Comparison of ENCODE assay signal across 22 cellular contexts in genomic region chr6:484729-485111, GRCh38.
A peak's percentile ranks its signal among the peaks of the same experiment; 100 is the strongest.
DNase-seq lines count a peak whose midpoint lies in the region; ATAC-seq, FAIRE-seq and TF ChIP-seq lines count a peak whose summit lies in the region.
"Had no signal": no experiment of that assay in that cellular context is flagged by ENCODE, and none has a peak within 500 bp of the region (broad histone marks: within the 10 kb centered on the region; RNA-seq: fewer than 3 reads in every experiment).

No MANE protein-coding gene starts in this region.

- peak overlapping the region; percentile 93 for H3K27ac Mint-ChIP-seq in activated CD8-positive, alpha-beta T cell treated with anti-CD3 and anti-CD28 coated beads for 36 hours
- H3K27ac Mint-ChIP-seq in activated CD8-positive, alpha-beta T cell treated with anti-CD3 and anti-CD28 coated beads, Interleukin-2, amount 10 ng/mL, durations not matched to agents 7 days and 5 days = no peak overlapping the region
- H3K27ac Mint-ChIP-seq in T-helper 2 cell treated with Interferon-gamma antibody and Interleukin-4, amounts not matched to agents 5 μg/mL and 100 μg/mL, for 36 hours = peak overlapping the region; percentile 83
- no peak overlapping the region for H3K27ac Mint-ChIP-seq in CD14-positive monocyte

- no peak overlapping the region for H2AFZ ChIP-seq in H1 (ENCODE audit: low read length)

- no peak overlapping the region for H2BK15ac ChIP-seq in H1 (ENCODE audit: low read length)

- no peak overlapping the region for H2BK120ac ChIP-seq in H1 (replicated peaks; ENCODE audit: low read depth, low read length)

- no peak overlapping the region for H4K8ac ChIP-seq in H1 (ENCODE audit: extremely low read depth, insufficient read depth, low read length)

- no peak overlapping the region for H2BK5ac ChIP-seq in H1 (ENCODE audit: low read depth, low read length)

- no peak overlapping the region for H2AK5ac ChIP-seq in H1 (ENCODE audit: low read depth, low read length)

- no peaks in the 10 kb centered on the region for H3K23me2 ChIP-seq in H1 (ENCODE audit: low read depth, low read length)

- H4K20me1 ChIP-seq in H1 (replicated peaks in 1 of 2; ENCODE audit: control insufficient read depth in 1 of 2, insufficient read depth in 2 of 2, low read length in 2 of 2) = no peaks in the 10 kb centered on the region
- H4K20me1 ChIP-seq: BLaER1 treated with 17β-estradiol and CSF1 and Interleukin-3, amounts not matched to agents 10 nM and 100 nM had no signal

- H3K4me1 Mint-ChIP-seq in activated CD8-positive, alpha-beta T cell treated with anti-CD3 and anti-CD28 coated beads for 36 hours (ENCODE audit: low read depth) = peaks cover 79% of the 10 kb centered on the region
- H3K4me1 Mint-ChIP-seq in activated CD8-positive, alpha-beta T cell treated with anti-CD3 and anti-CD28 coated beads, Interleukin-2, amount 10 ng/mL, durations not matched to agents 7 days and 5 days (ENCODE audit: low read depth) = peaks cover 51% of the 10 kb centered on the region
- H3K4me1 Mint-ChIP-seq in T-helper 2 cell treated with Interferon-gamma antibody and Interleukin-4, amounts not matched to agents 5 μg/mL and 100 μg/mL, for 36 hours (ENCODE audit: low read depth) = peaks cover 62% of the 10 kb centered on the region
- peaks cover 6% of the 10 kb centered on the region for H3K4me1 Mint-ChIP-seq in CD14-positive monocyte

- H3K27me3 ChIP-seq in H1 (replicated peaks in 1 of 4; ENCODE audit: control insufficient read depth in 3 of 4, extremely low read depth in 1 of 4, insufficient read depth in 3 of 4, low read length in 3 of 4) = no peaks in the 10 kb centered on the region; a peak in 1 of 7 replicates
- H3K27me3 ChIP-seq: BLaER1 treated with 17β-estradiol and CSF1 and Interleukin-3, amounts not matched to agents 10 nM and 100 nM; right lobe of liver had no signal

- DNase-seq in activated CD8-positive, alpha-beta T cell treated with anti-CD3 and anti-CD28 coated beads for 36 hours = no peak
- DNase-seq in activated CD8-positive, alpha-beta T cell treated with anti-CD3 and anti-CD28 coated beads, Interleukin-2, amount 10 ng/mL, durations not matched to agents 7 days and 5 days = no peak
- DNase-seq in GM12891 (ENCODE audit: insufficient read length, low spot score) = no peak
- DNase-seq in T-helper 2 cell treated with Interferon-gamma antibody and Interleukin-4, amounts not matched to agents 5 μg/mL and 100 μg/mL, for 36 hours (ENCODE audit: low spot score) = no peak
- DNase-seq in H1 (ENCODE audit: low read depth in 1 of 2, low spot score in 2 of 2) = no peak
- DNase-seq in CD14-positive monocyte (ENCODE audit: low spot score) = no peak
- DNase-seq: anterior cingulate cortex; Calu3; effector CD4-positive, alpha-beta T cell; KBM-7; MM.1S; NCI-H1436; right lobe of liver; SHP77; stimulated activated CD4-positive, alpha-beta T cell treated with anti-CD3 and anti-CD28 coated beads, Interleukin-2, amount 100 ng/mL, for 48 hours; T-helper 9 cell had no signal

- H3K79me1 ChIP-seq in H1 (ENCODE audit: low read depth, low read length) = no peaks in the 10 kb centered on the region

- H3K4me2 ChIP-seq in H1 (ENCODE audit: insufficient read depth in 1 of 2, low read depth in 2 of 2, low read length in 2 of 2) = no peak overlapping the region

- no peak overlapping the region for H4K5ac ChIP-seq in H1 (ENCODE audit: insufficient read length, low read depth, low read length)

- FAIRE-seq in GM12891 (lab: Jason Lieb, UNC) (peak; percentile 97), H1 (lab: Jason Lieb, UNC) (no peak)
- FAIRE-seq: colon, GM18507 had no signal

- peaks cover 70% of the 10 kb centered on the region for H3K36me3 Mint-ChIP-seq in activated CD8-positive, alpha-beta T cell treated with anti-CD3 and anti-CD28 coated beads for 36 hours (ENCODE audit: low read depth)
- H3K36me3 Mint-ChIP-seq in activated CD8-positive, alpha-beta T cell treated with anti-CD3 and anti-CD28 coated beads, Interleukin-2, amount 10 ng/mL, durations not matched to agents 7 days and 5 days (ENCODE audit: low read depth) = peaks cover 60% of the 10 kb centered on the region
- H3K36me3 Mint-ChIP-seq in T-helper 2 cell treated with Interferon-gamma antibody and Interleukin-4, amounts not matched to agents 5 μg/mL and 100 μg/mL, for 36 hours (ENCODE audit: low read depth) = peaks cover 37% of the 10 kb centered on the region
- peaks cover 38 to 44% of the 10 kb centered on the region in 2 donors for H3K36me3 Mint-ChIP-seq in CD14-positive monocyte

- H4K91ac ChIP-seq in H1 (replicated peaks; ENCODE audit: insufficient read length, low read length) = no peak overlapping the region

- H3K9ac ChIP-seq in H1 (replicated peaks in 1 of 4; ENCODE audit: extremely low read depth in 1 of 4, low read depth in 3 of 4, low read length in 3 of 4) = no peak overlapping the region
- H3K9ac ChIP-seq: BLaER1 treated with 17β-estradiol and CSF1 and Interleukin-3, amounts not matched to agents 10 nM and 100 nM had no signal

- POLR2A ChIA-PET in activated CD8-positive, alpha-beta T cell treated with anti-CD3 and anti-CD28 coated beads for 36 hours (lab: Charles Lee) = interaction anchor here (0.8 to 29.9 kb wide), 16 partner anchors 9 to 261 kb away, joined by 3 to 853 read pairs (median 6); partner anchors contain the start of gene IRF4
- POLR2A ChIA-PET in activated CD8-positive, alpha-beta T cell treated with anti-CD3 and anti-CD28 coated beads, Interleukin-2, amount 10 ng/mL, durations not matched to agents 7 days and 5 days (lab: Charles Lee) = interaction anchor here (0.5 to 1.8 kb wide), 8 partner anchors 10 to 97 kb away, joined by 3 to 9 read pairs (median 4); no protein-coding TSS in a partner anchor
- POLR2A ChIA-PET in H1 (lab: Charles Lee; ENCODE audit: partially characterized antibody) = no interaction called here

- H3K4me3 Mint-ChIP-seq in activated CD8-positive, alpha-beta T cell treated with anti-CD3 and anti-CD28 coated beads for 36 hours = peak overlapping the region; percentile 7
- H3K4me3 Mint-ChIP-seq in activated CD8-positive, alpha-beta T cell treated with anti-CD3 and anti-CD28 coated beads, Interleukin-2, amount 10 ng/mL, durations not matched to agents 7 days and 5 days = no peak overlapping the region
- peak overlapping the region; percentile 50 for H3K4me3 Mint-ChIP-seq in T-helper 2 cell treated with Interferon-gamma antibody and Interleukin-4, amounts not matched to agents 5 μg/mL and 100 μg/mL, for 36 hours
- no peak overlapping the region for H3K4me3 Mint-ChIP-seq in CD14-positive monocyte

- no peak overlapping the region for H2BK12ac ChIP-seq in H1 (ENCODE audit: low read depth, low read length)

- intact Hi-C loops in activated CD8-positive, alpha-beta T cell treated with anti-CD3 and anti-CD28 coated beads for 36 hours (cut with micrococcal nuclease) = loop anchor here (2.0 kb wide), 1 partner anchor 14 kb away; no protein-coding TSS in a partner anchor
- intact Hi-C loops in CD14-positive monocyte (cut with micrococcal nuclease) = no loop called here

- no peak for TF ChIP-seq CTCF in activated CD8-positive, alpha-beta T cell treated with anti-CD3 and anti-CD28 coated beads for 36 hours (IDR thresholded peaks at IDR 0.05)
- no peak for TF ChIP-seq CTCF in H1 (IDR thresholded peaks at IDR 0.05; ENCODE audit: control extremely low read depth in 1 of 3, insufficient read depth in 1 of 3, low read depth in 1 of 3, low read length in 3 of 3)
- TF ChIP-seq CTCF in CD14-positive monocyte (IDR thresholded peaks at IDR 0.05) = no peak

- H3K9me3 ChIP-seq in H1 (ENCODE audit: insufficient read depth in 2 of 2, low read depth in 1 of 2, low read length in 1 of 2) = peaks cover 26 to 30% of the 10 kb centered on the region in 2 experiments
- H3K9me3 ChIP-seq: right lobe of liver had no signal

- no peaks in the 10 kb centered on the region for H3K79me2 ChIP-seq in H1 (ENCODE audit: control insufficient read depth in 1 of 2, insufficient read depth in 2 of 2, low read length in 2 of 2)

- no peak overlapping the region for H3K18ac ChIP-seq in H1 (ENCODE audit: extremely low read depth, low read length)

- no peak overlapping the region for H3K23ac ChIP-seq in H1 (ENCODE audit: insufficient read length)

- H3K4ac ChIP-seq in H1 (replicated peaks; ENCODE audit: insufficient read length, low read depth, low read length) = no peak overlapping the region

- no peak overlapping the region for H3K56ac ChIP-seq in H1 (replicated peaks; ENCODE audit: insufficient read length, low read depth, low read length)

- H3K4me3 ChIP-seq in H1 (ENCODE audit: extremely low read depth in 1 of 4, insufficient read depth in 2 of 4, low read depth in 3 of 4, low read length in 4 of 4) = no peak overlapping the region
- H3K4me3 ChIP-seq: BLaER1 treated with 17β-estradiol and CSF1 and Interleukin-3, amounts not matched to agents 10 nM and 100 nM; right lobe of liver had no signal

- peaks cover 6 to 36% (median 22%) of the 10 kb centered on the region in 4 experiments; a peak in 6 of 8 replicates for H3K36me3 ChIP-seq in H1 (ENCODE audit: control insufficient read depth in 2 of 4, insufficient read depth in 4 of 4, low read length in 3 of 4)

- H3K14ac ChIP-seq in H1 (ENCODE audit: insufficient read length) = no peak overlapping the region

- no peak for TF ChIP-seq POLR2A in GM12891 (IDR thresholded peaks at IDR 0.05; ENCODE audit: low read depth, low read length)
- no peak for TF ChIP-seq POLR2A in H1 (IDR thresholded peaks at IDR 0.05; ENCODE audit: control extremely low read depth in 1 of 2, low read depth in 2 of 2, low read length in 2 of 2)

- no peak for ATAC-seq in activated CD8-positive, alpha-beta T cell treated with anti-CD3 and anti-CD28 coated beads for 36 hours
- ATAC-seq in activated CD8-positive, alpha-beta T cell treated with anti-CD3 and anti-CD28 coated beads, Interleukin-2, amount 10 ng/mL, durations not matched to agents 7 days and 5 days = no peak
- ATAC-seq in HG02588 (IDR thresholded peaks at IDR 0.05; ENCODE audit: unreplicated experiment) = no peak
- ATAC-seq: HCT116, right lobe of liver had no signal

- peaks cover 2% of the 10 kb centered on the region for H3K9me3 Mint-ChIP-seq in activated CD8-positive, alpha-beta T cell treated with anti-CD3 and anti-CD28 coated beads for 36 hours
- no peaks in the 10 kb centered on the region for H3K9me3 Mint-ChIP-seq in activated CD8-positive, alpha-beta T cell treated with anti-CD3 and anti-CD28 coated beads, Interleukin-2, amount 10 ng/mL, durations not matched to agents 7 days and 5 days (ENCODE audit: insufficient read depth)
- peaks cover 3% of the 10 kb centered on the region for H3K9me3 Mint-ChIP-seq in T-helper 2 cell treated with Interferon-gamma antibody and Interleukin-4, amounts not matched to agents 5 μg/mL and 100 μg/mL, for 36 hours
- peaks cover 0 to 4% (median 2%) of the 10 kb centered on the region in 7 donors for H3K9me3 Mint-ChIP-seq in CD14-positive monocyte

- WGBS in H1 (ENCODE audit: extremely low coverage in 1 of 2, insufficient coverage in 1 of 2, insufficient read length in 1 of 2, insufficient replicate concordance in 2 of 2, low coverage in 1 of 2, low lambda C conversion rate in 2 of 2, missing lambda C conversion rate in 1 of 2), 2 experiments = 93% methylated on average over 6 of the region's 6 CpGs; no CpG with 5 or more reads in 1 of the 2 experiments

- no peak for TF ChIP-seq EP300 in H1 (IDR thresholded peaks at IDR 0.05; ENCODE audit: borderline replicate concordance in 1 of 2, low read depth in 2 of 2, low read length in 2 of 2)

- H3K27me3 Mint-ChIP-seq in activated CD8-positive, alpha-beta T cell treated with anti-CD3 and anti-CD28 coated beads for 36 hours = no peaks in the 10 kb centered on the region
- no peaks in the 10 kb centered on the region for H3K27me3 Mint-ChIP-seq in activated CD8-positive, alpha-beta T cell treated with anti-CD3 and anti-CD28 coated beads, Interleukin-2, amount 10 ng/mL, durations not matched to agents 7 days and 5 days (ENCODE audit: low read depth)
- H3K27me3 Mint-ChIP-seq in T-helper 2 cell treated with Interferon-gamma antibody and Interleukin-4, amounts not matched to agents 5 μg/mL and 100 μg/mL, for 36 hours (ENCODE audit: low read depth) = no peaks in the 10 kb centered on the region
- peaks cover 1 to 4% (median 3%) of the 10 kb centered on the region in 3 donors for H3K27me3 Mint-ChIP-seq in CD14-positive monocyte (ENCODE audit: low read depth in 3 of 3)

- H3K27ac ChIP-seq in H1 (ENCODE audit: low read depth, low read length) = no peak overlapping the region
- H3K27ac ChIP-seq: BLaER1 treated with 17β-estradiol and CSF1 and Interleukin-3, amounts not matched to agents 10 nM and 100 nM; right lobe of liver; VCaP had no signal

- no peak overlapping the region for H2BK20ac ChIP-seq in H1 (ENCODE audit: low read length)

- no peak for TF ChIP-seq RAD21 in H1 (IDR thresholded peaks at IDR 0.05 in 1 of 2, conservative IDR thresholded peaks at IDR 0.05 in 1 of 2; ENCODE audit: low read depth in 2 of 2, low read length in 2 of 2)

- no peaks in the 10 kb centered on the region for H3K4me1 ChIP-seq in H1 (replicated peaks in 1 of 4; ENCODE audit: control insufficient read depth in 3 of 4, insufficient read depth in 4 of 4, low read length in 3 of 4)
- H3K4me1 ChIP-seq: right lobe of liver had no signal

- CTCF ChIA-PET in activated CD8-positive, alpha-beta T cell treated with anti-CD3 and anti-CD28 coated beads for 36 hours (lab: Charles Lee) = interaction anchor here (0.8 to 2.4 kb wide), 12 partner anchors 9 to 296 kb away, joined by 3 to 9 read pairs (median 4); no protein-coding TSS in a partner anchor
- CTCF ChIA-PET in activated CD8-positive, alpha-beta T cell treated with anti-CD3 and anti-CD28 coated beads, Interleukin-2, amount 10 ng/mL, durations not matched to agents 7 days and 5 days (lab: Charles Lee) = interaction anchor here (0.9 to 1.8 kb wide), 4 partner anchors 9 to 53 kb away, joined by 3 to 10 read pairs (median 6); no protein-coding TSS in a partner anchor
- CTCF ChIA-PET in H1 (lab: Charles Lee; ENCODE audit: partially characterized antibody) = interaction anchor here (0.9 to 1.1 kb wide), 3 partner anchors 12 to 64 kb away, joined by 3 to 4 read pairs (median 3); no protein-coding TSS in a partner anchor

Comparison
In these comparisons a context has a peak if more than half of its experiments do, and no peak if none do; other contexts are left out.
1. H3K27ac Mint-ChIP-seq: peak in activated CD8-positive, alpha-beta T cell treated with anti-CD3 and anti-CD28 coated beads for 36 hours (single experiment) and T-helper 2 cell treated with Interferon-gamma antibody and Interleukin-4, amounts not matched to agents 5 μg/mL and 100 μg/mL, for 36 hours (single experiment); none in activated CD8-positive, alpha-beta T cell treated with anti-CD3 and anti-CD28 coated beads, Interleukin-2, amount 10 ng/mL, durations not matched to agents 7 days and 5 days (single experiment) and CD14-positive monocyte (0 of 7).
2. H3K4me3 Mint-ChIP-seq: peak in activated CD8-positive, alpha-beta T cell treated with anti-CD3 and anti-CD28 coated beads for 36 hours (single experiment) and T-helper 2 cell treated with Interferon-gamma antibody and Interleukin-4, amounts not matched to agents 5 μg/mL and 100 μg/mL, for 36 hours (single experiment); none in activated CD8-positive, alpha-beta T cell treated with anti-CD3 and anti-CD28 coated beads, Interleukin-2, amount 10 ng/mL, durations not matched to agents 7 days and 5 days (single experiment) and CD14-positive monocyte (0 of 2).